1 cellular context compared by ENCODE assay signal in the genomic region with DNA sequence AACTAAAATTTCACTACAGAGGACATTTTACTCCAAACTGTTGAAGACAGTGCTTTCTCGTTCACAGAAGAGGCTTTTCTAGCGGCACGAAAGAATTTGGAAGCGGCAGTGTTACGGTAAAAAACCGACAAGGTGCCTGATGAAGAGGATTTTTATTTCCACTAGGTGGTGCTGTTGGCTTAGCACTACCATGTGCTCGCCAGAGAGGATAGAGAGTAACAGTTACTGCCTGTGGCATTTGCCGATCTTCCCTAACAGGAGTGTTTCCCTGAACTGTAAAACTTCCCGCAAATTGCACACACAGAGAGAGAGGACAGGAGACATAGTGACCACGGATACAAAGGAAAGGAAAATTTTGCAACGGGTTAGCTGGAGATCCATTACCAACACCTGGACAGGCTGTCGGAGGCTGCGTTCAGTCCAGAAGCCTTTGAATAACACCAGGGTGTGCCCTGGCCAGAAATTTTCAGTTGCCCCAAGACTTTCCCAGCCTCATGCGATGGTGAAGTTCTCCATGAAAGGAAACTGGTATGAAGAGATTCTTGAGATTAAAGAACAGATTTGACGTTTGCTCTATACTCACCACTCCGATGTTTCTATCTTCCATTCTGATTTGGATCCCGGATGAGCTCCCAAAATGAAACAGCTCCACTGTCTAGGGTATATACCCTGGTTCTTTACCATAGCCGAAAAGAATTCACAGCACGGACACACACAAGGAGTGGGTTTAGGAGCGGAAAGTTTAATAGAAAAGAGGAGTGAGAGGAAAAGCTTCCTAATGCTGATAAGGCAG.
TF ChIP-seq lines count a peak whose summit lies in the region.

No MANE protein-coding gene starts in this region.

TF ChIP-seq in H1, 55 proteins besides CTCF, POLR2A, EP300 and RAD21:
- TF ChIP-seq KDM1A (IDR thresholded peaks at IDR 0.05; ENCODE audit: borderline replicate concordance, low read length), result no peak
- TF ChIP-seq, protein P1, sequence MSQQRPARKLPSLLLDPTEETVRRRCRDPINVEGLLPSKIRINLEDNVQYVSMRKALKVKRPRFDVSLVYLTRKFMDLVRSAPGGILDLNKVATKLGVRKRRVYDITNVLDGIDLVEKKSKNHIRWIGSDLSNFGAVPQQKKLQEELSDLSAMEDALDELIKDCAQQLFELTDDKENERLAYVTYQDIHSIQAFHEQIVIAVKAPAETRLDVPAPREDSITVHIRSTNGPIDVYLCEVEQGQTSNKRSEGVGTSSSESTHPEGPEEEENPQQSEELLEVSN (IDR thresholded peaks at IDR 0.05), result peak; percentile 75; the same call in 1 of the 2 replicates
- TF ChIP-seq, protein P2, sequence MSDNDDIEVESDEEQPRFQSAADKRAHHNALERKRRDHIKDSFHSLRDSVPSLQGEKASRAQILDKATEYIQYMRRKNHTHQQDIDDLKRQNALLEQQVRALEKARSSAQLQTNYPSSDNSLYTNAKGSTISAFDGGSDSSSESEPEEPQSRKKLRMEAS (IDR thresholded peaks at IDR 0.05), result peak; percentile 94
